Comparison of ENCODE assay signal across 28 cellular contexts in the genomic region with DNA sequence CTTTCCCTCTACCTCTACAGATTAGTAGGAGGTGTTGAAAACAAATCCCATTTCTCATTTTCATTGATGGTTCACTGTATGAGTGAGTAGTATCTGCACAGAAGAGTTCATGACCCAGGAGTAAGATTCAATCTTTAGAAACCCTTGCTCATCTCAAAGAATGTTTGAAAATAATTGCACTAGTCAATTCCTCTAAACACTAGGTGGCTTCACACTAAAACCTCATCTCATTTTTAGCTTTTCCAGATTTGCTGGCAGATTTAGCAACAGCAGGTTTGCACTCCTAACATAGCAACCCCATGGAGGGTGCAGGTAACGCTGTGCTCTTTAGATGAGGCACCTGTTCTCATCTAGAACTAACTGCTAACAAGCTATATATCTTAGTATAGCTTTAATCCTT.
"Had no signal": no experiment of that assay in that cellular context is flagged by ENCODE, and none has a peak within 500 bp of the region (broad histone marks: within the 10 kb centered on the region; RNA-seq: fewer than 3 reads in every experiment).

No MANE protein-coding gene starts in this region.

- H3K27ac ChIP-seq: adrenal gland, body of pancreas, breast epithelium, SJCRH30, SK-N-MC had no signal

- H3K9me3 ChIP-seq: adrenal gland, body of pancreas, breast epithelium, SJCRH30 had no signal

- DNase-seq: activated CD4-positive, alpha-beta memory T cell treated with anti-CD3 and anti-CD28 coated beads for 36 hours; activated CD4-positive, alpha-beta T cell treated with anti-CD3 and anti-CD28 coated beads for 4 hours; activated CD4-positive, alpha-beta T cell treated with anti-CD3 and anti-CD28 coated beads, Interleukin-2, amount 50 U/mL, for 1 hour; activated CD8-positive, alpha-beta memory T cell treated with anti-CD3 and anti-CD28 coated beads, Interleukin-2, amount 50 U/mL, for 4 hours; activated gamma-delta T cell treated with Interleukin-2 at 50 U/mL for 16 hours; activated naive CD4-positive, alpha-beta T cell treated with anti-CD3 and anti-CD28 coated beads for 36 hours; activated T-cell treated with anti-CD3 and anti-CD28 coated beads for 4 hours; activated T-cell treated with anti-CD3 and anti-CD28 coated beads, Interleukin-2, amount 50 U/mL, for 4 hours; adrenal gland; body of pancreas; Karpas-422; NCI-H1105 treated with DMSO at 0.1 percent for 48 hours; NCI-H1436; NCI-H1694; NCI-H1930; NCI-H2081 treated with DMSO at 0.1 percent for 48 hours; NCI-H345; NCI-H526; NCI-H748 treated with DMSO at 0.1 percent for 48 hours; NK-92 treated with Interleukin-12 subunit alpha and Interleukin-12 subunit beta, amount 100 ng/mL, for 24 hours; OCI-M1; SHP77; SJCRH30 had no signal

- H3K36me3 ChIP-seq: adrenal gland, breast epithelium, SJCRH30 had no signal

- H3K4me3 ChIP-seq: adrenal gland, body of pancreas, breast epithelium, SJCRH30, SK-N-MC had no signal

- H3K4me1 ChIP-seq: adrenal gland, body of pancreas, breast epithelium, SJCRH30 had no signal

- ATAC-seq: activated CD4-positive, CD25-positive, alpha-beta regulatory T cell treated with anti-CD3 and anti-CD28 coated beads, Interleukin-2, amount 50 U/mL, for 24 hours; activated naive CD4-positive, alpha-beta T cell treated with anti-CD3 and anti-CD28 coated beads, Interleukin-2, amount 50 U/mL, for 72 hours; activated T-cell treated with anti-CD3 and anti-CD28 coated beads, Interleukin-2, amount 50 U/mL, for 4 hours; body of pancreas; WTC11 had no signal

- H3K27me3 ChIP-seq: adrenal gland, body of pancreas, breast epithelium, SJCRH30 had no signal
